Comparison of ENCODE assay signal across 8 cellular contexts in the genomic region with DNA sequence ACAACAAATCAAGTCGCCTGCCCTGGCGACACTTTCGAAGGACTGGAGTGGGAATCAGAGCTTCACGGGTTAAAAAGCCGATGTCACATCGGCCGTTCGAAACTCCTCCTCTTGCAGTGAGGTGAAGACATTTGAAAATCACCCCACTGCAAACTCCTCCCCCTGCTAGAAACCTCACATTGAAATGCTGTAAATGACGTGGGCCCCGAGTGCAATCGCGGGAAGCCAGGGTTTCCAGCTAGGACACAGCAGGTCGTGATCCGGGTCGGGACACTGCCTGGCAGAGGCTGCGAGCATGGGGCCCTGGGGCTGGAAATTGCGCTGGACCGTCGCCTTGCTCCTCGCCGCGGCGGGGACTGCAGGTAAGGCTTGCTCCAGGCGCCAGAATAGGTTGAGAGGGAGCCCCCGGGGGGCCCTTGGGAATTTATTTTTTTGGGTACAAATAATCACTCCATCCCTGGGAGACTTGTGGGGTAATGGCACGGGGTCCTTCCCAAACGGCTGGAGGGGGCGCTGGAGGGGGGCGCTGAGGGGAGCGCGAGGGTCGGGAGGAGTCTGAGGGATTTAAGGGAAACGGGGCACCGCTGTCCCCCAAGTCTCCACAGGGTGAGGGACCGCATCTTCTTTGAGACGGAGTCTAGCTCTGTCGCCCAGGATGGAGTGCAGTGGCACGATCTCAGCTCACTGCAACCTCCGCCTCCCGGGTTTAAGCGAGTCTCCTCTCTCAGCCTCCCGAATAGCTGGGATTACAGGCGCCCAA. TPM values are rescaled to one million over a fixed set of nuclear protein-coding genes. Genes with fewer than 3 reads are reported as not detected.
DNase-seq lines count a peak whose midpoint lies in the region; ATAC-seq and TF ChIP-seq lines count a peak whose summit lies in the region.

LDLR (plus strand) TSS at position 210 of the 760 bp plus-strand sequence; CDS start at position 296, 86 bp downstream.

- ATAC-seq in HCT116 (peak; percentile 56), GM18909 (IDR thresholded peaks at IDR 0.05; ENCODE audit: poor library complexity, unreplicated experiment) (no peak)

- peak within 1 kb of the TSS; percentile 86 to 89 for H3K4me3 Mint-ChIP-seq in CD14-positive monocyte

- H3K9me3 Mint-ChIP-seq in CD14-positive monocyte, result peaks cover 0 to 4% (median 3%) of the 10 kb centered on the region in 7 donors

- 0 out of 2 replicates have a peak, but pooled peaks have one; percentile 1 for TF ChIP-seq RAD21 in HCT116 (IDR thresholded peaks at IDR 0.05; ENCODE audit: low read depth)

- H3K36me3 ChIP-seq in HCT116 (ENCODE audit: control insufficient read depth in 1 of 2, insufficient read depth in 2 of 2, low read length in 2 of 2) (peaks cover 2 to 9% of the 10 kb centered on the region in 2 experiments; a peak in 2 of 4 replicates), smooth muscle cell (ENCODE audit: low read depth) (no peaks in the 10 kb centered on the region)

- H3K9me3 ChIP-seq in HCT116 (ENCODE audit: control insufficient read depth in 1 of 2, insufficient read depth in 1 of 2, low read depth in 1 of 2, low read length in 2 of 2) (no peaks in the 10 kb centered on the region), smooth muscle cell (replicated peaks; ENCODE audit: low read depth) (no peaks in the 10 kb centered on the region)

- BruUV-seq in HCT116 (replicated peaks; lab: Mats Ljungman, UMichigan), result TSS peak; percentile 77

- CTCF ChIA-PET in HCT116 (lab: Charles Lee), result interaction anchor here (1.3 kb wide), 3 partner anchors 37 to 153 kb away, joined by 3 to 5 read pairs (median 4); no protein-coding TSS in a partner anchor

- no peak within 1 kb of the TSS for H2AFZ ChIP-seq in HCT116 (ENCODE audit: low read depth, low read length, poor library complexity, severe bottlenecking)
- no peak within 1 kb of the TSS for H2AFZ ChIP-seq in smooth muscle cell (ENCODE audit: low read depth)

- H3K4me1 ChIP-seq in HCT116 (ENCODE audit: control insufficient read depth in 1 of 2, insufficient read depth in 2 of 2, low read length in 2 of 2) (peaks cover 78 to 86% of the 10 kb centered on the region in 2 experiments), smooth muscle cell (ENCODE audit: low read depth) (peaks cover 23% of the 10 kb centered on the region)

- no peak for TF ChIP-seq CTCF in CD14-positive monocyte (IDR thresholded peaks at IDR 0.05)
- no peak for TF ChIP-seq CTCF in HCT116 (IDR thresholded peaks at IDR 0.05 in 2 of 3, conservative IDR thresholded peaks at IDR 0.05 in 1 of 3; ENCODE audit: borderline replicate concordance in 1 of 3, insufficient read depth in 1 of 3, low read depth in 2 of 3, low read length in 2 of 3)
- TF ChIP-seq CTCF in smooth muscle cell (IDR thresholded peaks at IDR 0.05; ENCODE audit: borderline replicate concordance, insufficient read depth, poor library complexity, severe bottlenecking), result no peak

- peak within 1 kb of the TSS; percentile 88 to 100 (median 100) for H3K27ac Mint-ChIP-seq in CD14-positive monocyte

- H3K79me2 ChIP-seq in HCT116 (ENCODE audit: insufficient read depth, low read length), result peaks cover 49% of the 10 kb centered on the region
- peaks cover 51% of the 10 kb centered on the region for H3K79me2 ChIP-seq in smooth muscle cell (ENCODE audit: low read depth)

- peaks cover 1 to 8% (median 7%) of the 10 kb centered on the region in 3 donors for H3K27me3 Mint-ChIP-seq in CD14-positive monocyte (ENCODE audit: low read depth in 3 of 3)

- no peaks in the 10 kb centered on the region for H4K20me1 ChIP-seq in HCT116 (ENCODE audit: insufficient read depth)
- H4K20me1 ChIP-seq in smooth muscle cell (ENCODE audit: low read depth), result peaks cover 41% of the 10 kb centered on the region

- POLR2A ChIA-PET in HCT116 (lab: Charles Lee), result no interaction called here

- no peaks in the 10 kb centered on the region for H3K27me3 ChIP-seq in HCT116 (ENCODE audit: insufficient read depth, low read length)
- H3K27me3 ChIP-seq in smooth muscle cell (ENCODE audit: low read depth), result no peaks in the 10 kb centered on the region

- H3K36me3 Mint-ChIP-seq in CD14-positive monocyte, result peaks cover 0 to 4% of the 10 kb centered on the region in 2 donors

- H3K9ac ChIP-seq in HCT116 (ENCODE audit: low read length) (peak within 1 kb of the TSS; percentile 99), smooth muscle cell (ENCODE audit: low read depth) (peak within 1 kb of the TSS; percentile 99)

- RAD21 ChIA-PET in HCT116 (lab: Charles Lee; ENCODE audit: low non-redundant PET in 1 of 2, low total read pairs in 2 of 2, uncharacterized antibody in 2 of 2, unreplicated experiment in 2 of 2), result no interaction called here

- H3F3A ChIP-seq in smooth muscle cell (ENCODE audit: low read depth), result peaks cover 16% of the 10 kb centered on the region

- DNase-seq in CD14-positive monocyte (ENCODE audit: low spot score), result peak; percentile 85
- peak; percentile 92 for DNase-seq in HCT116 (ENCODE audit: low read depth, low spot score)
- DNase-seq in NCI-H446 (lab: John Stamatoyannopoulos, UW), result peak; percentile 84 to 91
- peak; percentile 66 for DNase-seq in activated CD4-positive, CD25-positive, alpha-beta regulatory T cell treated with anti-CD3 and anti-CD28 coated beads, Interleukin-2, amount 50 U/mL, for 72 hours
- DNase-seq in central memory CD4-positive, alpha-beta T cell, result peak; percentile 79
- peak; percentile 84 for DNase-seq in inferior parietal cortex (ENCODE audit: extremely low spot score)
- peak; percentile 52 for DNase-seq in smooth muscle cell (lab: John Stamatoyannopoulos, UW; ENCODE audit: unreplicated experiment)

- WGBS in smooth muscle cell (ENCODE audit: low lambda C conversion rate), result 2% methylated on average over 43 of the region's 43 CpGs

- intact Hi-C loops in CD14-positive monocyte (cut with micrococcal nuclease), result loop anchor here in 1 of 2 donors (2.0 to 10.0 kb wide), 2 partner anchors 15 to 55 kb away; no protein-coding TSS in a partner anchor
- intact Hi-C loops in HCT116 (cut with micrococcal nuclease), result loop anchor here (2.0 kb wide), 1 partner anchor 53 kb away; no protein-coding TSS in a partner anchor

- H3K4me3 ChIP-seq in HCT116 (replicated peaks in 1 of 2; ENCODE audit: low read depth in 1 of 2, low read length in 2 of 2) (peak within 1 kb of the TSS; percentile 92 to 97), smooth muscle cell (peak within 1 kb of the TSS; percentile 87)

- H3K9me2 ChIP-seq in HCT116 (ENCODE audit: insufficient read depth), result no peaks in the 10 kb centered on the region

- TF ChIP-seq POLR2A in HCT116 (IDR thresholded peaks at IDR 0.05; ENCODE audit: borderline replicate concordance, extremely low read depth, insufficient read depth, insufficient read length), result peak; percentile 90

- H3K27ac ChIP-seq in HCT116 (ENCODE audit: low read depth, low read length) (peak within 1 kb of the TSS; percentile 80), smooth muscle cell (ENCODE audit: low read depth) (peak within 1 kb of the TSS; percentile 98)

- H3K4me2 ChIP-seq in HCT116 (ENCODE audit: low read length) (peak within 1 kb of the TSS; percentile 97), smooth muscle cell (peak within 1 kb of the TSS; percentile 85)

- peaks cover 44% of the 10 kb centered on the region for H3K4me1 Mint-ChIP-seq in CD14-positive monocyte

TF ChIP-seq in HCT116, 20 proteins besides CTCF, POLR2A, EP300 and RAD21:
- TF ChIP-seq ATF3 (IDR thresholded peaks at IDR 0.05) (no peak), SIN3A (IDR thresholded peaks at IDR 0.05; ENCODE audit: low read depth) (peak; percentile 88), CEBPB (IDR thresholded peaks at IDR 0.05; ENCODE audit: low read depth) (peak; percentile 58), SP1 (IDR thresholded peaks at IDR 0.05; ENCODE audit: low read depth) (peak; percentile 86), POLR2AphosphoS5 (IDR thresholded peaks at IDR 0.05; ENCODE audit: low read depth, low read length) (peak; percentile 95), YY1 (IDR thresholded peaks at IDR 0.05; ENCODE audit: extremely low read depth, insufficient replicate concordance, low read depth, low read length) (peak; percentile 34), ZBTB33 (IDR thresholded peaks at IDR 0.05; ENCODE audit: extremely low read depth, insufficient replicate concordance, low read length) (no peak)
- TF ChIP-seq, protein P1, sequence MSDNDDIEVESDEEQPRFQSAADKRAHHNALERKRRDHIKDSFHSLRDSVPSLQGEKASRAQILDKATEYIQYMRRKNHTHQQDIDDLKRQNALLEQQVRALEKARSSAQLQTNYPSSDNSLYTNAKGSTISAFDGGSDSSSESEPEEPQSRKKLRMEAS (IDR thresholded peaks at IDR 0.05), result peak; percentile 64

RNA-seq across cellular contexts. Expression of gene LDLR, which starts in this region (rescaled TPM):
- 10 to 100 TPM; 19.8 to 21.2 TPM for polyA plus RNA-seq in CD14-positive monocyte
- total RNA-seq in HCT116 (2021; ENCODE audit: unreplicated experiment), result 92.4 TPM
- 69.8 and 84.2 TPM in 2 replicates for polyA plus RNA-seq in HCT116 (2012)
- 115 and 138 TPM in 2 replicates for total RNA-seq in smooth muscle cell
- polyA plus RNA-seq in smooth muscle cell, result 136 and 164 TPM in 2 replicates
